ENCODE assay signal across 25 cellular contexts in genomic region chr9:130382086-130382485, GRCh38.
"Had no signal": no experiment of that assay in that cellular context is flagged by ENCODE, and none has a peak within 500 bp of the region (broad histone marks: within the 10 kb centered on the region; RNA-seq: fewer than 3 reads in every experiment).

No MANE protein-coding gene starts in this region.

- H3K36me3 ChIP-seq: ascending aorta, SJCRH30 had no signal

- H3K4me1 Mint-ChIP-seq: activated CD4-positive, alpha-beta T cell treated with anti-CD3 and anti-CD28 coated beads, Interleukin-2, amount 10 ng/mL, durations not matched to agents 24 days and 14 days; activated CD8-positive, alpha-beta memory T cell treated with anti-CD3 and anti-CD28 coated beads, Interleukin-2, amount 10 ng/mL, durations not matched to agents 7 days and 5 days; activated naive CD8-positive, alpha-beta T cell treated with anti-CD3 and anti-CD28 coated beads, Interleukin-2, amount 50 U/mL, for 24 hours had no signal

- H3K27ac Mint-ChIP-seq: activated CD4-positive, alpha-beta T cell treated with anti-CD3 and anti-CD28 coated beads, Interleukin-2, amount 10 ng/mL, durations not matched to agents 24 days and 14 days; activated CD8-positive, alpha-beta memory T cell treated with anti-CD3 and anti-CD28 coated beads, Interleukin-2, amount 10 ng/mL, durations not matched to agents 7 days and 5 days; activated naive CD4-positive, alpha-beta T cell treated with anti-CD3 and anti-CD28 coated beads, Interleukin-2, amount 50 U/mL, for 72 hours; activated naive CD8-positive, alpha-beta T cell treated with anti-CD3 and anti-CD28 coated beads, Interleukin-2, amount 50 U/mL, for 24 hours had no signal

- H3K27ac ChIP-seq: ascending aorta, body of pancreas, KMS-11, RWPE1, SJCRH30 had no signal

- H3K4me3 Mint-ChIP-seq: activated CD4-positive, alpha-beta T cell treated with anti-CD3 and anti-CD28 coated beads, Interleukin-2, amount 10 ng/mL, durations not matched to agents 24 days and 14 days; activated CD8-positive, alpha-beta memory T cell treated with anti-CD3 and anti-CD28 coated beads, Interleukin-2, amount 10 ng/mL, durations not matched to agents 7 days and 5 days; activated naive CD8-positive, alpha-beta T cell treated with anti-CD3 and anti-CD28 coated beads, Interleukin-2, amount 50 U/mL, for 24 hours; activated T-cell treated with anti-CD3 and anti-CD28 coated beads, Interleukin-2, amount 50 U/mL, for 4 hours had no signal

- DNase-seq: activated CD4-positive, alpha-beta T cell treated with anti-CD3 and anti-CD28 coated beads for 1 hour; activated CD4-positive, alpha-beta T cell treated with anti-CD3 and anti-CD28 coated beads, Interleukin-2, amount 10 ng/mL, durations not matched to agents 24 days and 14 days; activated CD4-positive, alpha-beta T cell treated with anti-CD3 and anti-CD28 coated beads, Interleukin-2, amount 50 U/mL, for 48 hours; activated CD8-positive, alpha-beta memory T cell treated with anti-CD3 and anti-CD28 coated beads, Interleukin-2, amount 10 ng/mL, durations not matched to agents 7 days and 5 days; activated effector memory CD4-positive, alpha-beta T cell treated with anti-CD3 and anti-CD28 coated beads, Interleukin-2, amount 50 U/mL, for 16 hours; activated naive CD4-positive, alpha-beta T cell treated with Interleukin-2 at 50 U/mL for 16 hours; activated naive CD8-positive, alpha-beta T cell treated with anti-CD3 and anti-CD28 coated beads, Interleukin-2, amount 50 U/mL, for 24 hours; activated T-cell treated with anti-CD3 and anti-CD28 coated beads, Interleukin-2, amount 50 U/mL, for 4 hours; amniotic stem cell; central memory CD4-positive, alpha-beta T cell; NCI-H1092 treated with DMSO at 0.1 percent for 48 hours; NCI-H1417 treated with DMSO at 0.1 percent for 48 hours; NCI-H1694; NCI-H2107; NK-92 treated with Interleukin-12 subunit alpha and Interleukin-12 subunit beta, amount 100 ng/mL, for 24 hours; OCI-M1; Right ventricle myocardium superior; SJCRH30; SK-N-SH; T-helper 1 cell had no signal

- H3K36me3 Mint-ChIP-seq: activated CD8-positive, alpha-beta memory T cell treated with anti-CD3 and anti-CD28 coated beads, Interleukin-2, amount 10 ng/mL, durations not matched to agents 7 days and 5 days; activated naive CD4-positive, alpha-beta T cell treated with anti-CD3 and anti-CD28 coated beads, Interleukin-2, amount 50 U/mL, for 72 hours had no signal

- H3K9ac ChIP-seq: KMS-11, SK-N-SH had no signal

- H3K4me3 ChIP-seq: ascending aorta, body of pancreas, SJCRH30 had no signal

- H3K27me3 ChIP-seq: ascending aorta, body of pancreas, SJCRH30 had no signal

- H3K9me3 ChIP-seq: ascending aorta, body of pancreas, SJCRH30, SK-N-SH had no signal

- H3K9me3 Mint-ChIP-seq: activated CD4-positive, alpha-beta T cell treated with anti-CD3 and anti-CD28 coated beads, Interleukin-2, amount 10 ng/mL, durations not matched to agents 24 days and 14 days; activated naive CD4-positive, alpha-beta T cell treated with anti-CD3 and anti-CD28 coated beads, Interleukin-2, amount 50 U/mL, for 72 hours; activated naive CD8-positive, alpha-beta T cell treated with anti-CD3 and anti-CD28 coated beads, Interleukin-2, amount 50 U/mL, for 24 hours; activated T-cell treated with anti-CD3 and anti-CD28 coated beads, Interleukin-2, amount 50 U/mL, for 4 hours had no signal

- H3K4me2 ChIP-seq: KMS-11, SK-N-SH had no signal

- H3K27me3 Mint-ChIP-seq: activated CD4-positive, alpha-beta T cell treated with anti-CD3 and anti-CD28 coated beads, Interleukin-2, amount 10 ng/mL, durations not matched to agents 24 days and 14 days; activated CD8-positive, alpha-beta memory T cell treated with anti-CD3 and anti-CD28 coated beads, Interleukin-2, amount 10 ng/mL, durations not matched to agents 7 days and 5 days had no signal

- H3K4me1 ChIP-seq: ascending aorta, body of pancreas, SJCRH30 had no signal
